In the genomic region with DNA sequence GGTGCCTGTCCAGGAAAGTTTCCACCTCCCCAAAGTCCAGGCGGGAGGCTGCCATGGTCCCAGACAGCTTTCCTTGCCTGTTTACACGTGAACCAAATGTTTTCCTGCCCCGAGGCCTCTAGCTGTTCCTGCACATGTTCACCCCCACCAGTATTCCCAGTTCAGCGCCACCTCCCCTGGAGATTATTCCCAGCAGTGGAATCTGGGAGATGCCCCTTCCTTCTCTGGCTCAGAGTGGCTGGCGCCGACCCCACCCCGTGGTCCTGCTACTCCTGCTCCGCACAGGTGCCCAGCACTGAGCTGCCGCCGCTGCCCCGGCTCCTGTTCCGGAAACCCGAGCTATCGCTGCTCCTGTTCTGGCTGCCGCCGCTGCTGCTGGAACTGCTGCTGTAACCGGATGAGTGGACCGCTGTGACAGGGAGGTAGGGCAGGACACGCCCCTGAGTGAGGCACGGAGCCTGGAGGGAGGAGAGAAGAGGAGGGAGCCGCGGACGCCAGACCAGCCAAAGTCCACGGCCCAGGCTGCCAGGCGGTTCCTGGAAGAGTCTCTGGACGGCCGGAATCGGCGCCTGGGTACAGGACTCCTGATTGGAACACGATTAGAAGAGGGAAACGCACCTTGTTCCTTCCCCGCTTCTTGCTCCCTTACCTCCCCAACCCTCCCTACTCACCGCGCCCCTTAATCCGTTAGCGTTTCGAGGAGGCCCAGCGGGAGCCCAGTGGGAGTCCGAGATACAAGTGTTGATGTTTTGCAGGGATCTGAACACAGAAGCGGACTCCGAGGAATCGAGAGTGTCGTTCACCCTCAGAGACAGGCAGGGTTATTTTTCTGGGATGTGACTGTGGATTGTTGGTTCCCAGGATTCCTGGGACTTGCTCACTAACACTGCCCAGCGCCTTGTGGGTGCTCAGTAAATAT, we compare ENCODE assay signal across 8 cellular contexts. TPM values are rescaled to one million over a fixed set of nuclear protein-coding genes. Genes with fewer than 3 reads are reported as not detected.
DNase-seq lines count a peak whose midpoint lies in the region; TF ChIP-seq lines count a peak whose summit lies in the region.

A gene (minus strand): TSS at position 395 of the 919 bp plus-strand sequence. CDS start 340 bp downstream, at position 55.

- H3K4me3 ChIP-seq in esophagus (ENCODE audit: low read depth in 1 of 2, low read length in 2 of 2) (peak within 1 kb of the TSS; percentile 26 to 27), mucosa of rectum (ENCODE audit: low read length in 2 of 2) (peak within 1 kb of the TSS; percentile 65 to 71)

- H3K4me1 ChIP-seq in esophagus (ENCODE audit: control insufficient read depth in 2 of 2, insufficient read depth in 2 of 2, low read length in 1 of 2) (peaks cover 0 to 4% of the 10 kb centered on the region in 2 donors), mucosa of rectum (ENCODE audit: control insufficient read depth in 2 of 2, insufficient read depth in 2 of 2, low read length in 2 of 2) (peaks cover 5 to 24% of the 10 kb centered on the region in 2 donors)

- no peaks in the 10 kb centered on the region for H3K27me3 ChIP-seq in esophagus (ENCODE audit: control insufficient read depth in 1 of 2, insufficient read depth in 2 of 2, low read length in 2 of 2)
- H3K27me3 ChIP-seq in mucosa of rectum (ENCODE audit: control insufficient read depth in 2 of 2, insufficient read depth in 2 of 2, low read length in 2 of 2) = no peaks in the 10 kb centered on the region

- no peaks in the 10 kb centered on the region for H3K36me3 ChIP-seq in esophagus (ENCODE audit: control insufficient read depth in 2 of 2, insufficient read depth in 2 of 2, low read length in 1 of 2)
- no peaks in the 10 kb centered on the region for H3K36me3 ChIP-seq in mucosa of rectum (ENCODE audit: control insufficient read depth in 2 of 2, insufficient read depth in 2 of 2, low read length in 2 of 2)

- no peaks in the 10 kb centered on the region for H3K36me3 Mint-ChIP-seq in HFFc6 (ENCODE audit: low read depth)

- DNase-seq in DMS153 treated with DMSO at 0.1 percent for 48 hours (lab: John Stamatoyannopoulos, UW; ENCODE audit: unreplicated experiment) (peak; percentile 74), HFFc6 (peak; percentile 92), NCI-H2171 treated with DMSO at 0.1 percent for 48 hours (lab: John Stamatoyannopoulos, UW) (peak; percentile 66), stromal cell of bone marrow (ENCODE audit: low read depth) (peak; percentile 47), T-helper 9 cell (no peak)
- DNase-seq in activated CD4-positive, alpha-beta T cell treated with anti-CD3 and anti-CD28 coated beads, Interleukin-2, amount 50 U/mL, for 1 hour = peak; percentile 13

- peak within 1 kb of the TSS; percentile 91 for H3K27ac Mint-ChIP-seq in HFFc6

- WGBS in esophagus, 2 donors = 2 to 3% methylated on average over 44 of the region's 44 CpGs

- H3K9me3 Mint-ChIP-seq in HFFc6 = no peaks in the 10 kb centered on the region

- H3K27me3 Mint-ChIP-seq in HFFc6 (ENCODE audit: insufficient read depth) = no peaks in the 10 kb centered on the region; the same call in 1 of the 2 replicates

- peaks cover 66% of the 10 kb centered on the region for H3K4me1 Mint-ChIP-seq in HFFc6 (ENCODE audit: low read depth)

- no peak for TF ChIP-seq CTCF in HFFc6 (IDR thresholded peaks at IDR 0.05)

- H3K9me3 ChIP-seq in esophagus (ENCODE audit: control insufficient read depth in 2 of 2, insufficient read depth in 1 of 2, low read depth in 1 of 2, low read length in 1 of 2) = no peaks in the 10 kb centered on the region
- no peaks in the 10 kb centered on the region for H3K9me3 ChIP-seq in mucosa of rectum (ENCODE audit: control insufficient read depth in 2 of 2, low read length in 2 of 2)

- H3K4me3 Mint-ChIP-seq in HFFc6 = peak within 1 kb of the TSS; percentile 88

- H3K27ac ChIP-seq in esophagus (ENCODE audit: low read depth in 2 of 2, low read length in 1 of 2) (no peak within 1 kb of the TSS), mucosa of rectum (ENCODE audit: low read depth in 2 of 2, low read length in 2 of 2) (peak within 1 kb of the TSS; percentile 75 to 86)

- H3K9ac ChIP-seq in mucosa of rectum (ENCODE audit: low read depth in 1 of 2, low read length in 2 of 2) = peak within 1 kb of the TSS; percentile 35 to 68

RNA-seq across cellular contexts. Expression of the gene that starts here (rescaled TPM):
- total RNA-seq in HFFc6 (2021; fragmentation: NEBNext Ultra II Directional; extraction: Animal tissue kit (Norgen Biotek cat#: 25700)) = 1 to 10 TPM; 1.2 to 3.1 (median 1.4) TPM
- not detected for polyA plus RNA-seq in esophagus

Comparison
In these comparisons a context has a peak if more than half of its experiments do, and no peak if none do; other contexts are left out.
1. H3K27ac ChIP-seq: peak in mucosa of rectum (2 of 2); none in esophagus (0 of 2).